ENCODE assay signal across 28 cellular contexts in the genomic region with DNA sequence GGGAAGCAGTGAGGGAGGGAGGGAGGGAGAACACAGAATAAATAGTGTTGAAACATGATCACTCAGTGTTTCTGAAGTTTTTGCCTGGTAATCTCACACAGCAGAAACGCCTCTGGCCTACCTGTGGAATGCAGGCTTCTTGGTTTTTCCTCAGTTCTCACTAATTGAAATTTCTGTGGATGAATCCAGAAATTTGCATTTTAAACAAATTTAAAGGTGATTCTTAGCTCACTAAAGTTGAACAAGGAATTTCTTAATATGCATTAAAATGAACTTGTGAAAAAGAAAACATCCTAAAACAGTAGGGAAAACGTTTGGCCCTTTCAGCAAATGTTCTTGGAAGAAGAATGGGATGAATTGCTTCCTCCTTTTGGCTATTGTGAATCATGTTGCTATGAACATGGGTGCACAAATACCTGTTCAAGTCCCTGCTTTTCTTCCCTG. TPM values are rescaled to one million over a fixed set of nuclear protein-coding genes. Genes with fewer than 3 reads are reported as not detected.
"Had no signal": no experiment of that assay in that cellular context is flagged by ENCODE, and none has a peak within 500 bp of the region (broad histone marks: within the 10 kb centered on the region; RNA-seq: fewer than 3 reads in every experiment).

No MANE protein-coding gene starts in this region.

- H3K4me1 Mint-ChIP-seq: activated CD4-positive, alpha-beta memory T cell treated with anti-CD3 and anti-CD28 coated beads, Interleukin-2, amount 10 ng/mL, durations not matched to agents 7 days and 5 days; activated naive CD4-positive, alpha-beta T cell treated with anti-CD3 and anti-CD28 coated beads, Interleukin-2, amount 10 ng/mL, durations not matched to agents 7 days and 5 days; activated naive CD8-positive, alpha-beta T cell treated with anti-CD3 and anti-CD28 coated beads, Interleukin-2, amount 50 U/mL, for 24 hours; memory B cell; stimulated activated effector memory CD8-positive, alpha-beta T cell treated with anti-CD3 and anti-CD28 coated beads, Interleukin-12 subunit alpha, Interleukin-12 subunit beta, amount 100 ng/mL, for 72 hours; stimulated activated naive CD8-positive, alpha-beta T cell treated with anti-CD3 and anti-CD28 coated beads, Interleukin-15, amount 100 ng/mL, for 72 hours had no signal

- DNase-seq: activated CD4-positive, alpha-beta memory T cell treated with anti-CD3 and anti-CD28 coated beads, Interleukin-2, amount 10 ng/mL, durations not matched to agents 7 days and 5 days; activated CD4-positive, alpha-beta T cell treated with anti-CD3 and anti-CD28 coated beads for 48 hours; activated CD4-positive, CD25-positive, alpha-beta regulatory T cell; activated effector memory CD4-positive, alpha-beta T cell treated with Interleukin-2 at 50 U/mL for 16 hours; activated naive CD4-positive, alpha-beta T cell treated with anti-CD3 and anti-CD28 coated beads, Interleukin-2, amount 10 ng/mL, durations not matched to agents 7 days and 5 days; activated naive CD8-positive, alpha-beta T cell treated with anti-CD3 and anti-CD28 coated beads, Interleukin-2, amount 50 U/mL, for 24 hours; activated T-cell treated with anti-CD3 and anti-CD28 coated beads, Interleukin-2, amount 50 U/mL, for 72 hours; cortex of kidney; endodermal cell; esophagus squamous epithelium; gastrocnemius medialis; head of caudate nucleus; hypothalamus; mucosa of descending colon; nephron progenitor cell; nucleus accumbens; right lobe of liver; stimulated activated CD4-positive, alpha-beta T cell treated with anti-CD3 and anti-CD28 coated beads, Interleukin-2, amount 100 ng/mL, for 24 hours; stimulated activated naive CD8-positive, alpha-beta T cell treated with anti-CD3 and anti-CD28 coated beads, Interleukin-15, amount 100 ng/mL, for 72 hours; T1000 had no signal

- H3K36me3 ChIP-seq: esophagus squamous epithelium, gastrocnemius medialis, right lobe of liver, tibial nerve had no signal

- H3K9me3 ChIP-seq: esophagus squamous epithelium, gastrocnemius medialis, mucosa of descending colon, right lobe of liver, tibial nerve had no signal

- H3K27me3 Mint-ChIP-seq: activated naive CD4-positive, alpha-beta T cell treated with anti-CD3 and anti-CD28 coated beads, Interleukin-2, amount 10 ng/mL, durations not matched to agents 7 days and 5 days; stimulated activated naive CD8-positive, alpha-beta T cell treated with anti-CD3 and anti-CD28 coated beads, Interleukin-15, amount 100 ng/mL, for 72 hours had no signal

- ATAC-seq: activated naive CD8-positive, alpha-beta T cell treated with anti-CD3 and anti-CD28 coated beads, Interleukin-2, amount 50 U/mL, for 24 hours; activated T-cell treated with anti-CD3 and anti-CD28 coated beads, Interleukin-2, amount 50 U/mL, for 72 hours; gastrocnemius medialis; mucosa of descending colon; right lobe of liver; stimulated activated effector memory CD8-positive, alpha-beta T cell treated with anti-CD3 and anti-CD28 coated beads, Interleukin-12 subunit alpha, Interleukin-12 subunit beta, amount 100 ng/mL, for 72 hours; stimulated activated naive CD8-positive, alpha-beta T cell treated with anti-CD3 and anti-CD28 coated beads, Interleukin-15, amount 100 ng/mL, for 72 hours had no signal

- H3K4me1 ChIP-seq: esophagus squamous epithelium, gastrocnemius medialis, right lobe of liver, tibial nerve had no signal

- H3K9me3 Mint-ChIP-seq: activated CD4-positive, alpha-beta memory T cell treated with anti-CD3 and anti-CD28 coated beads, Interleukin-2, amount 10 ng/mL, durations not matched to agents 7 days and 5 days; activated naive CD4-positive, alpha-beta T cell treated with anti-CD3 and anti-CD28 coated beads, Interleukin-2, amount 10 ng/mL, durations not matched to agents 7 days and 5 days; activated naive CD8-positive, alpha-beta T cell treated with anti-CD3 and anti-CD28 coated beads, Interleukin-2, amount 50 U/mL, for 24 hours; activated T-cell treated with anti-CD3 and anti-CD28 coated beads, Interleukin-2, amount 50 U/mL, for 72 hours; endodermal cell; memory B cell; nephron progenitor cell; stimulated activated effector memory CD8-positive, alpha-beta T cell treated with anti-CD3 and anti-CD28 coated beads, Interleukin-12 subunit alpha, Interleukin-12 subunit beta, amount 100 ng/mL, for 72 hours; stimulated activated naive CD8-positive, alpha-beta T cell treated with anti-CD3 and anti-CD28 coated beads, Interleukin-15, amount 100 ng/mL, for 72 hours; T-helper 1 cell treated with Interleukin-12 subunit alpha and Interleukin-12 subunit beta and Interleukin-4 antibody, amounts not matched to agents 30 μg/mL and 1 μg/mL, for 36 hours had no signal

- H3K27ac ChIP-seq: esophagus squamous epithelium, gastrocnemius medialis, right lobe of liver, skin epidermis, tibial nerve had no signal

- H3K27me3 ChIP-seq: esophagus squamous epithelium, gastrocnemius medialis, right lobe of liver, tibial nerve had no signal

- H3K4me3 ChIP-seq: esophagus squamous epithelium, gastrocnemius medialis, mucosa of descending colon, right lobe of liver, skin epidermis, tibial nerve had no signal

- H3K4me3 Mint-ChIP-seq: activated CD4-positive, alpha-beta memory T cell treated with anti-CD3 and anti-CD28 coated beads, Interleukin-2, amount 10 ng/mL, durations not matched to agents 7 days and 5 days; activated naive CD4-positive, alpha-beta T cell treated with anti-CD3 and anti-CD28 coated beads, Interleukin-2, amount 10 ng/mL, durations not matched to agents 7 days and 5 days; activated naive CD8-positive, alpha-beta T cell treated with anti-CD3 and anti-CD28 coated beads, Interleukin-2, amount 50 U/mL, for 24 hours; activated T-cell treated with anti-CD3 and anti-CD28 coated beads, Interleukin-2, amount 50 U/mL, for 72 hours; endodermal cell; memory B cell; nephron progenitor cell; stimulated activated effector memory CD8-positive, alpha-beta T cell treated with anti-CD3 and anti-CD28 coated beads, Interleukin-12 subunit alpha, Interleukin-12 subunit beta, amount 100 ng/mL, for 72 hours; stimulated activated naive CD8-positive, alpha-beta T cell treated with anti-CD3 and anti-CD28 coated beads, Interleukin-15, amount 100 ng/mL, for 72 hours; T-helper 1 cell treated with Interleukin-12 subunit alpha and Interleukin-12 subunit beta and Interleukin-4 antibody, amounts not matched to agents 30 μg/mL and 1 μg/mL, for 36 hours had no signal

- H3K36me3 Mint-ChIP-seq: activated naive CD4-positive, alpha-beta T cell treated with anti-CD3 and anti-CD28 coated beads, Interleukin-2, amount 10 ng/mL, durations not matched to agents 7 days and 5 days; stimulated activated effector memory CD8-positive, alpha-beta T cell treated with anti-CD3 and anti-CD28 coated beads, Interleukin-12 subunit alpha, Interleukin-12 subunit beta, amount 100 ng/mL, for 72 hours had no signal

- H3K27ac Mint-ChIP-seq: activated CD4-positive, alpha-beta memory T cell treated with anti-CD3 and anti-CD28 coated beads, Interleukin-2, amount 10 ng/mL, durations not matched to agents 7 days and 5 days; activated naive CD4-positive, alpha-beta T cell treated with anti-CD3 and anti-CD28 coated beads, Interleukin-2, amount 10 ng/mL, durations not matched to agents 7 days and 5 days; activated naive CD8-positive, alpha-beta T cell treated with anti-CD3 and anti-CD28 coated beads, Interleukin-2, amount 50 U/mL, for 24 hours; activated T-cell treated with anti-CD3 and anti-CD28 coated beads, Interleukin-2, amount 50 U/mL, for 72 hours; endodermal cell; memory B cell; nephron progenitor cell; stimulated activated effector memory CD8-positive, alpha-beta T cell treated with anti-CD3 and anti-CD28 coated beads, Interleukin-12 subunit alpha, Interleukin-12 subunit beta, amount 100 ng/mL, for 72 hours; stimulated activated naive CD8-positive, alpha-beta T cell treated with anti-CD3 and anti-CD28 coated beads, Interleukin-15, amount 100 ng/mL, for 72 hours; T-helper 1 cell treated with Interleukin-12 subunit alpha and Interleukin-12 subunit beta and Interleukin-4 antibody, amounts not matched to agents 30 μg/mL and 1 μg/mL, for 36 hours had no signal

RNA-seq across cellular contexts. Expression of a gene that starts 1.4 kb away (rescaled TPM):
- total RNA-seq: activated CD4-positive, alpha-beta memory T cell treated with anti-CD3 and anti-CD28 coated beads, Interleukin-2, amount 10 ng/mL, durations not matched to agents 7 days and 5 days; activated T-cell treated with anti-CD3 and anti-CD28 coated beads, Interleukin-2, amount 50 U/mL, for 72 hours; cerebellum; endodermal cell; esophagus squamous epithelium; gastrocnemius medialis; lower leg skin; mucosa of descending colon; right lobe of liver; tibial nerve; urinary bladder had no signal
- polyA plus RNA-seq: urinary bladder had no signal

RNA-seq across cellular contexts. Expression of a gene that starts 28.3 kb away (rescaled TPM):
- total RNA-seq: activated CD4-positive, alpha-beta memory T cell treated with anti-CD3 and anti-CD28 coated beads, Interleukin-2, amount 10 ng/mL, durations not matched to agents 7 days and 5 days; activated T-cell treated with anti-CD3 and anti-CD28 coated beads, Interleukin-2, amount 50 U/mL, for 72 hours; cerebellum; endodermal cell; esophagus squamous epithelium; gastrocnemius medialis; lower leg skin; mucosa of descending colon; right lobe of liver; tibial nerve; urinary bladder had no signal
- polyA plus RNA-seq: urinary bladder had no signal

RNA-seq across cellular contexts. Expression of a gene that starts 31.7 kb away (rescaled TPM):
- total RNA-seq: activated CD4-positive, alpha-beta memory T cell treated with anti-CD3 and anti-CD28 coated beads, Interleukin-2, amount 10 ng/mL, durations not matched to agents 7 days and 5 days; activated T-cell treated with anti-CD3 and anti-CD28 coated beads, Interleukin-2, amount 50 U/mL, for 72 hours; cerebellum; endodermal cell; esophagus squamous epithelium; gastrocnemius medialis; lower leg skin; mucosa of descending colon; right lobe of liver; tibial nerve; urinary bladder had no signal
- polyA plus RNA-seq: urinary bladder had no signal

RNA-seq across cellular contexts. Expression of a gene that starts 54.1 kb away (rescaled TPM):
- total RNA-seq: cerebellum, esophagus squamous epithelium, gastrocnemius medialis, lower leg skin, urinary bladder had no signal
